ENCODE assay signal across 27 cellular contexts in the genomic region with DNA sequence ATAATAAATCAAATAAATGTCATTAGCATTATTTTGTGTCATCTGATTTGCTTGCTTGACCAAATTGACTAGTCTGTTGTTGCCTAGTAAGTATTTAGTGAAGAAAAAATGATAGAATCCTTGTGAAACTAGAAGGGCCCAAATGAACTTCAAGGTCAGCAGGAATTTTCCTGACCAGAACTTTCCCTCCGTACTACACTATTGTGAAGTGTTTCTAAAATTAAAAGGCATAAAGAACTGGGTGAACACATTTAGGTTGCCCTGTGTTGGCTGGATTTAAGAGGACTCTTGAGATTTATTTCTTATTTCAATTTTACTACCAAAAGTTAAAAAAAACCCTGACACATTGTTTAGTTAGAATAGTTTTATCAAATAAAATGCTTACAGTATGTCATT.
"Had no signal": no experiment of that assay in that cellular context is flagged by ENCODE, and none has a peak within 500 bp of the region (broad histone marks: within the 10 kb centered on the region; RNA-seq: fewer than 3 reads in every experiment).

No MANE protein-coding gene starts in this region.

- H3K27ac ChIP-seq: brain microvascular endothelial cell, colonic mucosa, epithelial cell of prostate, esophagus squamous epithelium, gastroesophageal sphincter, WERI-Rb-1 had no signal

- H3K4me3 ChIP-seq: colonic mucosa, esophagus squamous epithelium, gastroesophageal sphincter had no signal

- H3K36me3 ChIP-seq: brain microvascular endothelial cell, colonic mucosa, esophagus squamous epithelium, gastroesophageal sphincter, WERI-Rb-1 had no signal

- ATAC-seq: activated CD4-positive, CD25-positive, alpha-beta regulatory T cell treated with anti-CD3 and anti-CD28 coated beads, Interleukin-2, amount 50 U/mL, for 24 hours; activated CD8-positive, alpha-beta T cell treated with anti-CD3 and anti-CD28 coated beads for 36 hours; activated T-cell treated with anti-CD3 and anti-CD28 coated beads, Interleukin-2, amount 50 U/mL, for 4 hours; activated T-helper 17 cell treated with anti-CD3 and anti-CD28 coated beads, Interleukin-2, amount 50 U/mL, for 72 hours; gastroesophageal sphincter; T-cell had no signal

- H3K4me1 ChIP-seq: colonic mucosa, esophagus squamous epithelium, gastroesophageal sphincter had no signal

- H3K9me3 ChIP-seq: colonic mucosa, esophagus squamous epithelium, gastroesophageal sphincter had no signal

- H3K27me3 ChIP-seq: brain microvascular endothelial cell, colonic mucosa, esophagus squamous epithelium, gastroesophageal sphincter had no signal

- DNase-seq: activated B cell treated with CpG ODN at 0.5 μM for 24 hours; activated CD4-positive, alpha-beta T cell treated with anti-CD3 and anti-CD28 coated beads for 48 hours; activated CD4-positive, alpha-beta T cell treated with anti-CD3 and anti-CD28 coated beads, Interleukin-2, amount 50 U/mL, for 1 hour; activated CD4-positive, alpha-beta T cell treated with anti-CD3 and anti-CD28 coated beads, Interleukin-2, amount 50 U/mL, for 48 hours; activated CD8-positive, alpha-beta memory T cell treated with anti-CD3 and anti-CD28 coated beads for 24 hours; activated CD8-positive, alpha-beta T cell treated with anti-CD3 and anti-CD28 coated beads for 36 hours; activated effector memory CD4-positive, alpha-beta T cell treated with Interleukin-2 at 50 U/mL for 16 hours; activated gamma-delta T cell treated with Interleukin-2 at 50 U/mL for 16 hours; activated naive CD4-positive, alpha-beta T cell treated with anti-CD3 and anti-CD28 coated beads, Interleukin-2, amount 50 U/mL, for 16 hours; activated naive CD4-positive, alpha-beta T cell treated with Interleukin-2 at 50 U/mL for 16 hours; activated T-cell treated with anti-CD3 and anti-CD28 coated beads, Interleukin-2, amount 50 U/mL, for 4 hours; amniotic stem cell; anterior cingulate cortex; brain microvascular endothelial cell; central memory CD4-positive, alpha-beta T cell; cerebellar nuclear complex; colonic mucosa; effector CD8-positive, alpha-beta T cell; esophagus squamous epithelium; foreskin melanocyte; T-cell; T-helper 9 cell; WERI-Rb-1 had no signal
